Comparison of ENCODE assay signal across 12 cellular contexts in the genomic region with DNA sequence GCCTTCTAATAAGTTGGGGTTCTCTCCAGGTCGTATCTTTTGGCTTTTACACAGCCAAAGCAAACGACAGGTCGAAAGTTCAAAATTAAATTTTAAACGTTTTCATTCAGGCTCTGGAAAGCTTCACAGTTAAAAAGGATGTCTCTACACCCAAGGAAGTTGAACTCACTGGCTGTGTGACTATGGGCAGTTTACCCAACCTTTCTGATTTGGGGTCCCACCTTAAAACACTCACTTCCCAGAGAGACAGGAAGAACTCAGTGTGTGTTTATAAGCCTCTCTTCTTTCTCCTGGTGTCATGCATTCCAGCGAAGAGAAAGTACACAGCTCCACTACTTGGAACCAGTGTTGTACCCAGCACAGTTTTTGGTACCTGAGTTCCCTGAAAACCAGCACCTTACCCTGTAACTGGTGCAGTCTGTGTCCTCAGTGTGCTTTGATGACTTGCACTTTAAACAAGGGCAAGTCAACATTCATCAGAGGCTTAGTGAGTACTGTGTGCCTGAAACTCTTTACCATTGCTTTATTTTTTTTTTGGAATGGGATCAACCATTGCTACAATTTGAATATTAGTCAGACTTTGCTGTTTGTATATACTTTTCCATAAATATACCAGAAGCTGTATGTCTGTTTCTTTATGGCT. TPM values are rescaled to one million over a fixed set of nuclear protein-coding genes. Genes with fewer than 3 reads are reported as not detected.
DNase-seq lines count a peak whose midpoint lies in the region; ATAC-seq, FAIRE-seq and TF ChIP-seq lines count a peak whose summit lies in the region.
"Had no signal": no experiment of that assay in that cellular context is flagged by ENCODE, and none has a peak within 500 bp of the region (broad histone marks: within the 10 kb centered on the region; RNA-seq: fewer than 3 reads in every experiment).

No MANE protein-coding gene starts in this region.

- intact Hi-C loops in HCT116 (cut with micrococcal nuclease) = loop anchor here (5.0 kb wide), 1 partner anchor 258 kb away; a partner anchor contains a TSS
- intact Hi-C loops in activated T-helper 1 cell treated with anti-CD3 and anti-CD28 coated beads, Interleukin-12 subunit alpha, Interleukin-12 subunit beta, Interleukin-2, Interleukin-4 antibody, amounts not matched to agents 30 ng/mL and 10 ng/mL and 1 ng/mL, durations not matched to agents 14 hours and 24 hours and 36 hours (cut with micrococcal nuclease) = loop anchor here (5.0 kb wide), 3 partner anchors 138 to 1232 kb away; a partner anchor contains a TSS
- intact Hi-C loops in HepG2 (cut with micrococcal nuclease; ENCODE audit: unreplicated experiment) = loop anchor here (1.0 to 5.0 kb wide), 3 partner anchors 77 to 1237 kb away; no protein-coding TSS in a partner anchor

- H3K27me3 ChIP-seq in HCT116 (ENCODE audit: insufficient read depth, low read length) (no peaks in the 10 kb centered on the region), HepG2 (ENCODE audit: control insufficient read depth in 1 of 2, insufficient read depth in 2 of 2, low read length in 2 of 2) (no peaks in the 10 kb centered on the region; a peak in 1 of 5 replicates)
- H3K27me3 ChIP-seq: esophagus muscularis mucosa had no signal

- DNase-seq in AG10803 (ENCODE audit: low read depth) (no peak), HCT116 (ENCODE audit: low read depth, low spot score) (no peak), HepG2 (ENCODE audit: low spot score) (peak; percentile 32), HUDEP-2 (lab: John Stamatoyannopoulos, UW; ENCODE audit: unreplicated experiment in 76 of 76) (no peak), dedifferentiated amniotic fluid mesenchymal stem cell (ENCODE audit: extremely low spot score) (no peak)
- DNase-seq in activated T-helper 1 cell treated with anti-CD3 and anti-CD28 coated beads, Interleukin-12 subunit alpha, Interleukin-12 subunit beta, Interleukin-2, Interleukin-4 antibody, amounts not matched to agents 30 ng/mL and 10 ng/mL and 1 ng/mL, durations not matched to agents 14 hours and 24 hours and 36 hours (ENCODE audit: low spot score) = no peak
- DNase-seq in activated CD4-positive, CD25-positive, alpha-beta regulatory T cell (lab: John Stamatoyannopoulos, UW) = no peak
- DNase-seq: DMS153, lower lobe of right lung, NCI-H1105 had no signal

- H3K9ac ChIP-seq in HCT116 (ENCODE audit: low read length) (peak overlapping the region; percentile 50; the same call in 1 of the 2 replicates), HepG2 (ENCODE audit: insufficient read depth, low read depth, low read length) (no peak overlapping the region)

- no peaks in the 10 kb centered on the region for H3K9me2 ChIP-seq in HCT116 (ENCODE audit: insufficient read depth)

- WGBS in HepG2 (ENCODE audit: low lambda C conversion rate) = 30% methylated on average over 5 of the region's 5 CpGs

- POLR2A ChIA-PET in HCT116 (lab: Charles Lee) = interaction anchor here (0.9 kb wide), 1 partner anchor 16 kb away, joined by 6 read pairs; no protein-coding TSS in a partner anchor
- POLR2A ChIA-PET in HepG2 (lab: Yijun Ruan, JAX) = no interaction called here

- H3K4me1 ChIP-seq in HCT116 (ENCODE audit: control insufficient read depth in 1 of 2, insufficient read depth in 2 of 2, low read length in 2 of 2) (peaks cover 11 to 18% of the 10 kb centered on the region in 2 experiments; a peak in 3 of 4 replicates), HepG2 (ENCODE audit: insufficient read depth, low read length) (peaks cover 56% of the 10 kb centered on the region)

- H3K9me3 ChIP-seq in HCT116 (ENCODE audit: control insufficient read depth in 1 of 2, insufficient read depth in 1 of 2, low read depth in 1 of 2, low read length in 2 of 2) (no peaks in the 10 kb centered on the region), HepG2 (ENCODE audit: low read length) (no peaks in the 10 kb centered on the region)
- H3K9me3 ChIP-seq: esophagus muscularis mucosa, lower lobe of right lung had no signal

- CTCF ChIA-PET in HCT116 (lab: Charles Lee) (no interaction called here), HepG2 (lab: Yijun Ruan, JAX; ENCODE audit: low intra/inter-chr PET ratio, low total read pairs) (no interaction called here)

- BruUV-seq in HCT116 (replicated peaks; lab: Mats Ljungman, UMichigan) (TSS peak; percentile 54), HepG2 (replicated peaks; lab: Mats Ljungman, UMichigan) (TSS peak; percentile 51)

- no peak for ATAC-seq in HCT116
- no peak; the same call in 2 of the 3 replicates for ATAC-seq in HepG2
- ATAC-seq in HG02588 (IDR thresholded peaks at IDR 0.05; ENCODE audit: unreplicated experiment) = no peak
- ATAC-seq: lower lobe of right lung had no signal

- no peak for TF ChIP-seq CTCF in AG10803 (conservative IDR thresholded peaks at IDR 0.05; ENCODE audit: low read length)
- TF ChIP-seq CTCF in HCT116 (IDR thresholded peaks at IDR 0.05 in 2 of 3, conservative IDR thresholded peaks at IDR 0.05 in 1 of 3; ENCODE audit: borderline replicate concordance in 1 of 3, insufficient read depth in 1 of 3, low read depth in 2 of 3, low read length in 2 of 3) = no peak
- TF ChIP-seq CTCF in HepG2 (CRISPR knock-in tag; IDR thresholded peaks at IDR 0.05) = no peak

- peaks cover 46% of the 10 kb centered on the region for H3K4me1 Mint-ChIP-seq in activated T-helper 1 cell treated with anti-CD3 and anti-CD28 coated beads, Interleukin-12 subunit alpha, Interleukin-12 subunit beta, Interleukin-2, Interleukin-4 antibody, amounts not matched to agents 30 ng/mL and 10 ng/mL and 1 ng/mL, durations not matched to agents 14 hours and 24 hours and 36 hours (ENCODE audit: low read depth)

- TF ChIP-seq RAD21 in HCT116 (IDR thresholded peaks at IDR 0.05; ENCODE audit: low read depth) = no peak
- no peak for TF ChIP-seq RAD21 in HepG2 (CRISPR knock-in tag; IDR thresholded peaks at IDR 0.05)

- TF ChIP-seq POLR2A in HCT116 (IDR thresholded peaks at IDR 0.05; ENCODE audit: borderline replicate concordance, extremely low read depth, insufficient read depth, insufficient read length) = no peak
- no peak for TF ChIP-seq POLR2A in HepG2 (IDR thresholded peaks at IDR 0.05; ENCODE audit: insufficient read depth in 1 of 2, low read depth in 2 of 2, low read length in 2 of 2)

- peak overlapping the region; percentile 93; the same call in 1 of the 2 replicates for H3K4me3 ChIP-seq in AG10803 (ENCODE audit: low read length)
- H3K4me3 ChIP-seq in HCT116 (replicated peaks in 1 of 2; ENCODE audit: low read depth in 1 of 2, low read length in 2 of 2) = peak overlapping the region in 1 of 2 experiments; percentile 87; a peak in 2 of 4 replicates
- peak overlapping the region in 1 of 3 experiments; percentile 32; a peak in 1 of 6 replicates for H3K4me3 ChIP-seq in HepG2 (replicated peaks in 1 of 3; ENCODE audit: insufficient read depth in 1 of 3, low read depth in 2 of 3, low read length in 3 of 3)

- in situ Hi-C loops in HepG2 (cut with HindIII; ENCODE audit: extremely low pct_ligation_motif_present, low pct_unique_long_range_greater_than_20kb) = loop anchor here (5.0 kb wide), 1 partner anchor 77 kb away; a partner anchor contains a TSS

- H3K9me3 Mint-ChIP-seq in activated T-helper 1 cell treated with anti-CD3 and anti-CD28 coated beads, Interleukin-12 subunit alpha, Interleukin-12 subunit beta, Interleukin-2, Interleukin-4 antibody, amounts not matched to agents 30 ng/mL and 10 ng/mL and 1 ng/mL, durations not matched to agents 14 hours and 24 hours and 36 hours = no peaks in the 10 kb centered on the region

- peak; percentile 37 for FAIRE-seq in HepG2 (lab: Jason Lieb, UNC)

- peak overlapping the region; percentile 98 for H3K4me3 Mint-ChIP-seq in activated T-helper 1 cell treated with anti-CD3 and anti-CD28 coated beads, Interleukin-12 subunit alpha, Interleukin-12 subunit beta, Interleukin-2, Interleukin-4 antibody, amounts not matched to agents 30 ng/mL and 10 ng/mL and 1 ng/mL, durations not matched to agents 14 hours and 24 hours and 36 hours

- H3K36me3 ChIP-seq in HCT116 (ENCODE audit: control insufficient read depth in 1 of 2, insufficient read depth in 2 of 2, low read length in 2 of 2) (peaks cover 8 to 19% of the 10 kb centered on the region in 2 experiments; a peak in 2 of 4 replicates), HepG2 (replicated peaks in 1 of 2; ENCODE audit: control insufficient read depth in 1 of 2, insufficient read depth in 2 of 2, low read length in 2 of 2) (peaks cover 0 to 6% of the 10 kb centered on the region in 2 experiments; a peak in 2 of 5 replicates)

- no peak for TF ChIP-seq EP300 in HepG2 (IDR thresholded peaks at IDR 0.05; ENCODE audit: low read depth in 2 of 2, low read length in 2 of 2)
- TF ChIP-seq EP300 in HepG2 (CRISPR knock-in tag; IDR thresholded peaks at IDR 0.05; ENCODE audit: borderline replicate concordance) = no peak

- H3K4me2 ChIP-seq in HCT116 (ENCODE audit: low read length) = peak overlapping the region; percentile 95
- peak overlapping the region; percentile 81 for H3K4me2 ChIP-seq in HepG2 (ENCODE audit: low read depth, low read length)

- H2AFZ ChIP-seq in HCT116 (ENCODE audit: low read depth, low read length, poor library complexity, severe bottlenecking) = no peak overlapping the region
- H2AFZ ChIP-seq in HepG2 (ENCODE audit: low read length) = no peak overlapping the region

- RAD21 ChIA-PET in HCT116 (lab: Charles Lee; ENCODE audit: low non-redundant PET in 1 of 2, low total read pairs in 2 of 2, uncharacterized antibody in 2 of 2, unreplicated experiment in 2 of 2) = no interaction called here

- peaks cover 25% of the 10 kb centered on the region for H3K36me3 Mint-ChIP-seq in activated T-helper 1 cell treated with anti-CD3 and anti-CD28 coated beads, Interleukin-12 subunit alpha, Interleukin-12 subunit beta, Interleukin-2, Interleukin-4 antibody, amounts not matched to agents 30 ng/mL and 10 ng/mL and 1 ng/mL, durations not matched to agents 14 hours and 24 hours and 36 hours (ENCODE audit: low read depth)

- peaks cover 86% of the 10 kb centered on the region for H3K79me2 ChIP-seq in HCT116 (ENCODE audit: insufficient read depth, low read length)
- peaks cover 33% of the 10 kb centered on the region for H3K79me2 ChIP-seq in HepG2 (ENCODE audit: insufficient read depth, low read length)

- H3K27ac Mint-ChIP-seq in activated T-helper 1 cell treated with anti-CD3 and anti-CD28 coated beads, Interleukin-12 subunit alpha, Interleukin-12 subunit beta, Interleukin-2, Interleukin-4 antibody, amounts not matched to agents 30 ng/mL and 10 ng/mL and 1 ng/mL, durations not matched to agents 14 hours and 24 hours and 36 hours = no peak overlapping the region

- H3K27me3 Mint-ChIP-seq in activated T-helper 1 cell treated with anti-CD3 and anti-CD28 coated beads, Interleukin-12 subunit alpha, Interleukin-12 subunit beta, Interleukin-2, Interleukin-4 antibody, amounts not matched to agents 30 ng/mL and 10 ng/mL and 1 ng/mL, durations not matched to agents 14 hours and 24 hours and 36 hours (ENCODE audit: insufficient read depth) = no peaks in the 10 kb centered on the region

- peaks cover 8% of the 10 kb centered on the region; the same call in 1 of the 2 replicates for H4K20me1 ChIP-seq in HCT116 (ENCODE audit: insufficient read depth)
- peaks cover 4% of the 10 kb centered on the region; the same call in 1 of the 2 replicates for H4K20me1 ChIP-seq in HepG2 (ENCODE audit: insufficient read depth, low read length)

- no peak overlapping the region for H3K27ac ChIP-seq in HCT116 (ENCODE audit: low read depth, low read length)
- peak overlapping the region; percentile 22 for H3K27ac ChIP-seq in HepG2 (ENCODE audit: extremely low read length, insufficient read depth, low read length)
- H3K27ac ChIP-seq: esophagus muscularis mucosa had no signal

RNA-seq across cellular contexts. Expression of a gene that starts 1.7 kb away (rescaled TPM):
- 24.7 TPM for total RNA-seq in HCT116 (2021; ENCODE audit: unreplicated experiment)
- 12.5 and 15.1 TPM in 2 replicates for polyA plus RNA-seq in HCT116 (2012)
- 13.8 and 14.0 TPM in 2 replicates for total RNA-seq in activated T-helper 1 cell treated with anti-CD3 and anti-CD28 coated beads, Interleukin-12 subunit alpha, Interleukin-12 subunit beta, Interleukin-2, Interleukin-4 antibody, amounts not matched to agents 30 ng/mL and 10 ng/mL and 1 ng/mL, durations not matched to agents 14 hours and 24 hours and 36 hours
- 6.1 and 7.1 TPM in 2 replicates for total RNA-seq in HepG2 (2016; rRNA removed; fragmentation: Illumina TruSeq; extraction: Trizol)
- 2.8 and 4.1 TPM in 2 replicates for total RNA-seq in HepG2 (2016; cell fraction: cytosol; rRNA removed; fragmentation: Illumina TruSeq; extraction: Trizol; ENCODE audit: low read depth)
- total RNA-seq in HepG2 (2016; cell fraction: insoluble cytoplasmic fraction; rRNA removed; fragmentation: Illumina TruSeq; extraction: Trizol) = 5.8 and 5.9 TPM in 2 replicates
- total RNA-seq in HepG2 (2016; cell fraction: membrane; rRNA removed; fragmentation: Illumina TruSeq; extraction: Trizol) = 5.5 and 6.5 TPM in 2 replicates
- 4.9 and 7.7 TPM in 2 replicates for total RNA-seq in HepG2 (2016; cell fraction: nucleus; rRNA removed; fragmentation: Illumina TruSeq; extraction: Trizol)
- 9.9 and 11.3 TPM in 2 replicates for polyA plus RNA-seq in HepG2 (2011; rRNA removed)
- polyA plus RNA-seq in HepG2 (2011; cell fraction: cytosol; rRNA removed) = 7.8 and 8.2 TPM in 2 replicates
- polyA plus RNA-seq in HepG2 (2011; cell fraction: nucleus; rRNA removed) = 10.7 TPM in 2 replicates
- 4.4 and 4.9 TPM in 2 replicates for polyA plus RNA-seq in HepG2 (2012)
- 3.6 and 3.9 TPM in 2 replicates for polyA plus RNA-seq in HepG2 (2016; cell fraction: cytosol; fragmentation: Illumina TruSeq; extraction: Trizol; ENCODE audit: low read depth)
- 8.8 and 9.6 TPM in 2 replicates for polyA plus RNA-seq in HepG2 (2016; cell fraction: insoluble cytoplasmic fraction; fragmentation: Illumina TruSeq; extraction: Trizol; ENCODE audit: low read depth)
- polyA plus RNA-seq in HepG2 (2016; cell fraction: membrane; fragmentation: Illumina TruSeq; extraction: Trizol; ENCODE audit: low read depth) = 6.4 and 6.8 TPM in 2 replicates
- polyA plus RNA-seq in HepG2 (2016; cell fraction: nucleus; fragmentation: Illumina TruSeq; extraction: Trizol; ENCODE audit: insufficient read depth, low read depth) = 8.8 and 9.4 TPM in 2 replicates
- polyA minus RNA-seq in HepG2 (2011; rRNA and poly(A)+ RNA removed; ENCODE audit: low replicate concordance) = 19.3 and 93.8 TPM in 2 replicates
- polyA minus RNA-seq in HepG2 (2011; cell fraction: cytosol; rRNA and poly(A)+ RNA removed) = 2.8 and 4.6 TPM in 2 replicates
- 10.6 and 11.2 TPM in 2 replicates for polyA minus RNA-seq in HepG2 (2011; cell fraction: nucleus; rRNA and poly(A)+ RNA removed)

RNA-seq across cellular contexts. Expression of a gene that starts 2.1 kb away (rescaled TPM):
- total RNA-seq in HCT116 (2021; ENCODE audit: unreplicated experiment) (101 TPM), HepG2 (2016; rRNA removed; fragmentation: Illumina TruSeq; extraction: Trizol) (69.1 and 71.4 TPM in 2 replicates)
- 50.0 and 51.2 TPM in 2 replicates for polyA plus RNA-seq in HCT116 (2012)
- total RNA-seq in activated T-helper 1 cell treated with anti-CD3 and anti-CD28 coated beads, Interleukin-12 subunit alpha, Interleukin-12 subunit beta, Interleukin-2, Interleukin-4 antibody, amounts not matched to agents 30 ng/mL and 10 ng/mL and 1 ng/mL, durations not matched to agents 14 hours and 24 hours and 36 hours = 146 and 149 TPM in 2 replicates
- 12.3 and 15.9 TPM in 2 replicates for total RNA-seq in HepG2 (2016; cell fraction: cytosol; rRNA removed; fragmentation: Illumina TruSeq; extraction: Trizol; ENCODE audit: low read depth)
- total RNA-seq in HepG2 (2016; cell fraction: insoluble cytoplasmic fraction; rRNA removed; fragmentation: Illumina TruSeq; extraction: Trizol) = 58.5 and 66.7 TPM in 2 replicates
- total RNA-seq in HepG2 (2016; cell fraction: membrane; rRNA removed; fragmentation: Illumina TruSeq; extraction: Trizol) = 16.2 and 18.1 TPM in 2 replicates
- 50.6 and 60.7 TPM in 2 replicates for total RNA-seq in HepG2 (2016; cell fraction: nucleus; rRNA removed; fragmentation: Illumina TruSeq; extraction: Trizol)
- 51.7 and 52.1 TPM in 2 replicates for polyA plus RNA-seq in HepG2 (2011; rRNA removed)
- polyA plus RNA-seq in HepG2 (2011; cell fraction: cytosol; rRNA removed) = 24.9 and 27.2 TPM in 2 replicates
- polyA plus RNA-seq in HepG2 (2011; cell fraction: nucleus; rRNA removed) = 138 and 148 TPM in 2 replicates
- 44.6 and 48.0 TPM in 2 replicates for polyA plus RNA-seq in HepG2 (2012)
- polyA plus RNA-seq in HepG2 (2016; cell fraction: cytosol; fragmentation: Illumina TruSeq; extraction: Trizol; ENCODE audit: low read depth) = 2.3 and 3.1 TPM in 2 replicates
- polyA plus RNA-seq in HepG2 (2016; cell fraction: insoluble cytoplasmic fraction; fragmentation: Illumina TruSeq; extraction: Trizol; ENCODE audit: low read depth) = 59.3 and 62.8 TPM in 2 replicates
- polyA plus RNA-seq in HepG2 (2016; cell fraction: membrane; fragmentation: Illumina TruSeq; extraction: Trizol; ENCODE audit: low read depth) = 7.1 and 8.4 TPM in 2 replicates
- 140 and 147 TPM in 2 replicates for polyA plus RNA-seq in HepG2 (2016; cell fraction: nucleus; fragmentation: Illumina TruSeq; extraction: Trizol; ENCODE audit: insufficient read depth, low read depth)
- 25.9 and 113 TPM in 2 replicates for polyA minus RNA-seq in HepG2 (2011; rRNA and poly(A)+ RNA removed; ENCODE audit: low replicate concordance)
- 17.2 and 20.0 TPM in 2 replicates for polyA minus RNA-seq in HepG2 (2011; cell fraction: cytosol; rRNA and poly(A)+ RNA removed)
- 82.3 and 82.4 TPM in 2 replicates for polyA minus RNA-seq in HepG2 (2011; cell fraction: nucleus; rRNA and poly(A)+ RNA removed)
